In genomic region chr16:56257666-56258359, GRCh38 we compare ENCODE assay signal across 21 cellular contexts.
DNase-seq lines count a peak whose midpoint lies in the region; ATAC-seq, FAIRE-seq and TF ChIP-seq lines count a peak whose summit lies in the region.
"Had no signal": no experiment of that assay in that cellular context is flagged by ENCODE, and none has a peak within 500 bp of the region (broad histone marks: within the 10 kb centered on the region; RNA-seq: fewer than 3 reads in every experiment).

No MANE protein-coding gene starts in this region.

- TF ChIP-seq CTCF in Peyer's patch (IDR thresholded peaks at IDR 0.05) = no peak
- TF ChIP-seq CTCF in osteoblast (IDR thresholded peaks at IDR 0.05; ENCODE audit: extremely low read depth, low read depth, low read length) = no peak

- H3K4me1 ChIP-seq in Peyer's patch (peaks cover 0 to 1% (median 0%) of the 10 kb centered on the region in 4 donors), osteoblast (ENCODE audit: insufficient read depth, low read length) (no peaks in the 10 kb centered on the region)
- H3K4me1 ChIP-seq: foreskin keratinocyte had no signal

- H3K79me2 ChIP-seq in osteoblast (ENCODE audit: insufficient read depth, low read length) = no peaks in the 10 kb centered on the region

- H3K4me3 ChIP-seq in Peyer's patch = no peak overlapping the region
- H3K4me3 ChIP-seq in osteoblast (ENCODE audit: insufficient read depth, low read length) = no peak overlapping the region
- H3K4me3 ChIP-seq: GM12878, mucosa of descending colon had no signal

- H3K36me3 ChIP-seq in Peyer's patch (no peaks in the 10 kb centered on the region), osteoblast (ENCODE audit: insufficient read depth, low read length) (no peaks in the 10 kb centered on the region)

- no peak overlapping the region for H3K4me2 ChIP-seq in osteoblast (ENCODE audit: insufficient read depth, low read length)

- H2AFZ ChIP-seq in osteoblast (ENCODE audit: low read length) = no peak overlapping the region

- H3K9me3 ChIP-seq in Peyer's patch (no peaks in the 10 kb centered on the region), osteoblast (ENCODE audit: low read depth, low read length) (no peaks in the 10 kb centered on the region)
- H3K9me3 ChIP-seq: mucosa of descending colon had no signal

- H3K27me3 ChIP-seq in Peyer's patch (no peaks in the 10 kb centered on the region), layer of hippocampus (ENCODE audit: control insufficient read depth, insufficient read depth, low read length) (no peaks in the 10 kb centered on the region), osteoblast (ENCODE audit: insufficient read depth, low read length) (peaks cover 5% of the 10 kb centered on the region)

- no peak for FAIRE-seq in GM19239 (lab: Jason Lieb, UNC)
- FAIRE-seq: astrocyte, GM12878, HepG2 had no signal

- H3K27ac ChIP-seq in Peyer's patch (peak overlapping the region in 3 of 4 donors; percentile 38 to 61 (median 43)), layer of hippocampus (ENCODE audit: low read depth, low read length) (peak overlapping the region; percentile 98), temporal lobe (ENCODE audit: low read depth, low read length) (peak overlapping the region; percentile 92), osteoblast (ENCODE audit: low read depth, low read length) (no peak overlapping the region)
- H3K27ac ChIP-seq: epithelial cell of prostate, foreskin keratinocyte had no signal

- DNase-seq in Peyer's patch (no peak), cerebellar cortex (ENCODE audit: low spot score) (peak; percentile 68), GM19239 (ENCODE audit: insufficient read length, low spot score) (no peak), osteoblast (ENCODE audit: insufficient read length, low spot score, missing footprints) (no peak)
- DNase-seq: activated CD4-positive, alpha-beta T cell treated with anti-CD3 and anti-CD28 coated beads, Interleukin-2, amount 50 U/mL, for 48 hours; activated naive CD4-positive, alpha-beta T cell treated with anti-CD3 and anti-CD28 coated beads, Interleukin-2, amount 50 U/mL, for 16 hours; activated T-cell treated with anti-CD3 and anti-CD28 coated beads, Interleukin-2, amount 50 U/mL, for 24 hours; GDM1; GOT3; NCI-H1436 treated with DMSO at 0.1 percent for 48 hours; T-helper 1 cell had no signal

- no peaks in the 10 kb centered on the region for H4K20me1 ChIP-seq in osteoblast (ENCODE audit: insufficient read depth, low read length)

- ATAC-seq in GM21526 (IDR thresholded peaks at IDR 0.05; ENCODE audit: low FRiP score, unreplicated experiment) = no peak
- ATAC-seq: foreskin keratinocyte, GM12878, left colon had no signal

- no peak for TF ChIP-seq POLR2A in Peyer's patch (IDR thresholded peaks at IDR 0.05)
